ENCODE assay signal across 18 cellular contexts in genomic region chr5:32195265-32195664, GRCh38. TPM values are rescaled to one million over a fixed set of nuclear protein-coding genes. Genes with fewer than 3 reads are reported as not detected.
DNase-seq lines count a peak whose midpoint lies in the region; ATAC-seq, FAIRE-seq and TF ChIP-seq lines count a peak whose summit lies in the region.
"Had no signal": no experiment of that assay in that cellular context is flagged by ENCODE, and none has a peak within 500 bp of the region (broad histone marks: within the 10 kb centered on the region; RNA-seq: fewer than 3 reads in every experiment).

No MANE protein-coding gene starts in this region.

- peaks cover 0 to 2% (median 0%) of the 10 kb centered on the region in 9 donors for H3K9me3 Mint-ChIP-seq in naive thymus-derived CD8-positive, alpha-beta T cell
- H3K9me3 Mint-ChIP-seq: CD8-positive, alpha-beta memory T cell had no signal

- no peak for TF ChIP-seq CTCF in HEK293 (tag by site-specific recombination; IDR thresholded peaks at IDR 0.05)
- no peak for TF ChIP-seq CTCF in lower lobe of right lung (IDR thresholded peaks at IDR 0.05)
- TF ChIP-seq CTCF in HepG2 (CRISPR knock-in tag; IDR thresholded peaks at IDR 0.05) = no peak

- in situ Hi-C loops in HepG2 (cut with HindIII; ENCODE audit: extremely low pct_ligation_motif_present, low pct_unique_long_range_greater_than_20kb) = no loop called here

- TF ChIP-seq EP300 in HepG2 (IDR thresholded peaks at IDR 0.05; ENCODE audit: low read depth in 2 of 2, low read length in 2 of 2) = no peak
- no peak for TF ChIP-seq EP300 in HepG2 (CRISPR knock-in tag; IDR thresholded peaks at IDR 0.05; ENCODE audit: borderline replicate concordance)

- no peak overlapping the region for H3K27ac ChIP-seq in HEK293 (ENCODE audit: extremely low read depth, low read depth, low read length)
- no peak overlapping the region for H3K27ac ChIP-seq in lower lobe of right lung
- H3K27ac ChIP-seq in aorta (ENCODE audit: low read depth in 1 of 2, low read length in 2 of 2) = no peak overlapping the region
- no peak overlapping the region for H3K27ac ChIP-seq in HepG2 (ENCODE audit: extremely low read length, insufficient read depth, low read length)

- no peaks in the 10 kb centered on the region for H3K79me2 ChIP-seq in HepG2 (ENCODE audit: insufficient read depth, low read length)

- H3K4me3 Mint-ChIP-seq in naive thymus-derived CD8-positive, alpha-beta T cell = no peak overlapping the region
- H3K4me3 Mint-ChIP-seq: CD4-positive, CD25-positive, alpha-beta regulatory T cell; CD8-positive, alpha-beta memory T cell had no signal

- peaks cover 0 to 2% (median 0%) of the 10 kb centered on the region in 3 donors for H3K36me3 Mint-ChIP-seq in naive thymus-derived CD8-positive, alpha-beta T cell
- H3K36me3 Mint-ChIP-seq: CD4-positive, CD25-positive, alpha-beta regulatory T cell; CD8-positive, alpha-beta memory T cell had no signal

- no peaks in the 10 kb centered on the region for H4K20me1 ChIP-seq in HepG2 (ENCODE audit: insufficient read depth, low read length)

- peak; percentile 99 for DNase-seq in DMS79 (lab: John Stamatoyannopoulos, UW)
- DNase-seq in NCI-H524 treated with DMSO at 0.1 percent for 48 hours (lab: John Stamatoyannopoulos, UW) = peak; percentile 89
- no peak for DNase-seq in lower lobe of right lung
- DNase-seq in naive thymus-derived CD8-positive, alpha-beta T cell = no peak
- no peak for DNase-seq in aorta
- no peak for DNase-seq in HepG2 (ENCODE audit: low spot score)
- DNase-seq: BE2C; C1 segment of cervical spinal cord; CD4-positive, CD25-positive, alpha-beta regulatory T cell; CD8-positive, alpha-beta memory T cell; COR-L47; DMS 273 treated with DMSO at 0.1 percent for 48 hours; DMS53; GDM1 had no signal

- no peak for TF ChIP-seq RAD21 in HepG2 (CRISPR knock-in tag; IDR thresholded peaks at IDR 0.05)

- H3K9me3 ChIP-seq in HEK293 (ENCODE audit: control insufficient read depth, insufficient read depth, low read depth, low read length) (no peaks in the 10 kb centered on the region), lower lobe of right lung (no peaks in the 10 kb centered on the region), aorta (ENCODE audit: control insufficient read depth, low read length) (no peaks in the 10 kb centered on the region), HepG2 (ENCODE audit: low read length) (no peaks in the 10 kb centered on the region)
- H3K9me3 ChIP-seq: BE2C, HAP-1 had no signal

- H3K4me1 Mint-ChIP-seq in naive thymus-derived CD8-positive, alpha-beta T cell = peaks cover 0 to 9% (median 3%) of the 10 kb centered on the region in 4 donors
- H3K4me1 Mint-ChIP-seq: CD4-positive, CD25-positive, alpha-beta regulatory T cell; CD8-positive, alpha-beta memory T cell had no signal

- H3K36me3 ChIP-seq in HEK293 (ENCODE audit: control insufficient read depth in 2 of 2, insufficient read depth in 1 of 2, low read length in 2 of 2) (no peaks in the 10 kb centered on the region; a peak in 1 of 3 replicates), lower lobe of right lung (no peaks in the 10 kb centered on the region), aorta (ENCODE audit: control insufficient read depth in 1 of 2, insufficient read depth in 2 of 2, low read length in 1 of 2) (no peaks in the 10 kb centered on the region), HepG2 (replicated peaks in 1 of 2; ENCODE audit: control insufficient read depth in 1 of 2, insufficient read depth in 2 of 2, low read length in 2 of 2) (no peaks in the 10 kb centered on the region)
- H3K36me3 ChIP-seq: BE2C, HAP-1 had no signal

- WGBS in aorta, 2 donors = 96 to 98% methylated on average over 5 of the region's 5 CpGs
- 92% methylated on average over 5 of the region's 5 CpGs for WGBS in HepG2 (ENCODE audit: low lambda C conversion rate)

- no TSS peak for BruUV-seq in HepG2 (replicated peaks; lab: Mats Ljungman, UMichigan)

- POLR2A ChIA-PET in HEK293 (lab: Yijun Ruan, JAX) (no interaction called here), HepG2 (lab: Yijun Ruan, JAX) (no interaction called here)
- POLR2A ChIA-PET in naive thymus-derived CD8-positive, alpha-beta T cell (lab: Charles Lee) = no interaction called here

- H3K4me2 ChIP-seq in HepG2 (ENCODE audit: low read depth, low read length) = no peak overlapping the region

- intact Hi-C loops in lower lobe of right lung (cut with DNase I) (no loop called here), aorta (cut with DNase I) (no loop called here), HepG2 (cut with micrococcal nuclease; ENCODE audit: unreplicated experiment) (no loop called here)

- H3K4me1 ChIP-seq in HEK293 (ENCODE audit: control insufficient read depth, insufficient read depth, low read length) = peaks cover 11% of the 10 kb centered on the region
- peaks cover 19% of the 10 kb centered on the region for H3K4me1 ChIP-seq in lower lobe of right lung
- H3K4me1 ChIP-seq in aorta (ENCODE audit: control insufficient read depth in 1 of 2, insufficient read depth in 2 of 2, low read length in 2 of 2) = no peaks in the 10 kb centered on the region
- peaks cover 11% of the 10 kb centered on the region for H3K4me1 ChIP-seq in HepG2 (ENCODE audit: insufficient read depth, low read length)
- H3K4me1 ChIP-seq: BE2C had no signal

- no peak overlapping the region for H3K27ac Mint-ChIP-seq in naive thymus-derived CD8-positive, alpha-beta T cell

- FAIRE-seq in HepG2 (lab: Jason Lieb, UNC) = no peak
- FAIRE-seq: GM19239 had no signal

- H3K27me3 Mint-ChIP-seq in naive thymus-derived CD8-positive, alpha-beta T cell = peaks cover 7 to 15% (median 10%) of the 10 kb centered on the region in 5 donors

- ATAC-seq in lower lobe of right lung (peak; percentile 59 to 71), aorta (ENCODE audit: low FRiP score) (no peak), HepG2 (no peak), GM18517 (IDR thresholded peaks at IDR 0.05; ENCODE audit: unreplicated experiment) (no peak)
- no peak for ATAC-seq in naive thymus-derived CD8-positive, alpha-beta T cell

- no peak overlapping the region for H3K9ac ChIP-seq in HepG2 (ENCODE audit: insufficient read depth, low read depth, low read length)

- CTCF ChIA-PET in HEK293 (lab: Yijun Ruan, JAX) (no interaction called here), HepG2 (lab: Yijun Ruan, JAX; ENCODE audit: low intra/inter-chr PET ratio, low total read pairs) (no interaction called here)

- H3K27me3 ChIP-seq in lower lobe of right lung (ENCODE audit: low read depth) (no peaks in the 10 kb centered on the region), aorta (ENCODE audit: control insufficient read depth in 1 of 2, insufficient read depth in 2 of 2, low read length in 1 of 2) (no peaks in the 10 kb centered on the region), HepG2 (ENCODE audit: control insufficient read depth in 1 of 2, insufficient read depth in 2 of 2, low read length in 2 of 2) (no peaks in the 10 kb centered on the region)
- H3K27me3 ChIP-seq: BE2C had no signal

- TF ChIP-seq POLR2A in HepG2 (IDR thresholded peaks at IDR 0.05; ENCODE audit: insufficient read depth in 1 of 2, low read depth in 2 of 2, low read length in 2 of 2) = no peak

- no peak overlapping the region for H2AFZ ChIP-seq in HepG2 (ENCODE audit: low read length)

- H3K4me3 ChIP-seq in HEK293 (ENCODE audit: low read depth, low read length) (no peak overlapping the region), lower lobe of right lung (no peak overlapping the region), aorta (ENCODE audit: low read length in 2 of 2) (no peak overlapping the region), HepG2 (replicated peaks in 1 of 3; ENCODE audit: insufficient read depth in 1 of 3, low read depth in 2 of 3, low read length in 3 of 3) (no peak overlapping the region)
- H3K4me3 ChIP-seq: HAP-1 had no signal

TF ChIP-seq in HEK293, 187 proteins besides CTCF, POLR2A, EP300 and RAD21 (continues in another document):
- TF ChIP-seq ZNF792 (tag by site-specific recombination; IDR thresholded peaks at IDR 0.05) (no peak), ZNF626 (tag by site-specific recombination; IDR thresholded peaks at IDR 0.05) (no peak)

RNA-seq across cellular contexts. Expression of gene GOLPH3, which starts 21.1 kb away (rescaled TPM):
- total RNA-seq in lower lobe of right lung (99.0 TPM), aorta (10 to 100 TPM; 84.9 to 92.0 TPM), HepG2 (2016; rRNA removed; fragmentation: Illumina TruSeq; extraction: Trizol) (84.5 and 102 TPM in 2 replicates)
- total RNA-seq in naive thymus-derived CD8-positive, alpha-beta T cell = 10 to 100 TPM; 63.7 to 65.7 TPM
- polyA plus RNA-seq in naive thymus-derived CD8-positive, alpha-beta T cell = 10 to 100 TPM; 64.0 to 88.0 (median 74.3) TPM
- polyA plus RNA-seq in aorta (10 to 100 TPM; 57.0 to 63.2 TPM), HepG2 (2011; rRNA removed) (52.5 and 59.5 TPM in 2 replicates)
- total RNA-seq in HepG2 (2016; cell fraction: cytosol; rRNA removed; fragmentation: Illumina TruSeq; extraction: Trizol; ENCODE audit: low read depth) = 20.7 and 21.6 TPM in 2 replicates
- 86.0 and 93.9 TPM in 2 replicates for total RNA-seq in HepG2 (2016; cell fraction: insoluble cytoplasmic fraction; rRNA removed; fragmentation: Illumina TruSeq; extraction: Trizol)
- total RNA-seq in HepG2 (2016; cell fraction: membrane; rRNA removed; fragmentation: Illumina TruSeq; extraction: Trizol) = 76.0 and 82.4 TPM in 2 replicates
- 42.1 and 43.2 TPM in 2 replicates for total RNA-seq in HepG2 (2016; cell fraction: nucleus; rRNA removed; fragmentation: Illumina TruSeq; extraction: Trizol)
- 36.8 and 52.8 TPM in 2 replicates for polyA plus RNA-seq in HepG2 (2011; cell fraction: cytosol; rRNA removed)
- polyA plus RNA-seq in HepG2 (2011; cell fraction: nucleus; rRNA removed) = 22.0 TPM in 2 replicates
- 57.7 and 69.6 TPM in 2 replicates for polyA plus RNA-seq in HepG2 (2012)
- 12.8 and 16.5 TPM in 2 replicates for polyA plus RNA-seq in HepG2 (2016; cell fraction: cytosol; fragmentation: Illumina TruSeq; extraction: Trizol; ENCODE audit: low read depth)
- polyA plus RNA-seq in HepG2 (2016; cell fraction: insoluble cytoplasmic fraction; fragmentation: Illumina TruSeq; extraction: Trizol; ENCODE audit: low read depth) = 135 and 138 TPM in 2 replicates
- 56.5 and 60.8 TPM in 2 replicates for polyA plus RNA-seq in HepG2 (2016; cell fraction: membrane; fragmentation: Illumina TruSeq; extraction: Trizol; ENCODE audit: low read depth)
- 72.8 and 76.3 TPM in 2 replicates for polyA plus RNA-seq in HepG2 (2016; cell fraction: nucleus; fragmentation: Illumina TruSeq; extraction: Trizol; ENCODE audit: insufficient read depth, low read depth)
- polyA minus RNA-seq in HepG2 (2011; rRNA and poly(A)+ RNA removed; ENCODE audit: low replicate concordance) = 91.4 and 138 TPM in 2 replicates
- 69.1 and 70.2 TPM in 2 replicates for polyA minus RNA-seq in HepG2 (2011; cell fraction: cytosol; rRNA and poly(A)+ RNA removed)
- polyA minus RNA-seq in HepG2 (2011; cell fraction: nucleus; rRNA and poly(A)+ RNA removed) = 52.3 and 58.3 TPM in 2 replicates

Comparison
In these comparisons a context has a peak if more than half of its experiments do, and no peak if none do; other contexts are left out.
1. DNase-seq: peak in DMS79 (single experiment) and NCI-H524 treated with DMSO at 0.1 percent for 48 hours (single experiment); none in lower lobe of right lung (single experiment), naive thymus-derived CD8-positive, alpha-beta T cell (0 of 10), aorta (0 of 2) and HepG2 (single experiment).
2. ATAC-seq: peak in lower lobe of right lung (2 of 2); none in naive thymus-derived CD8-positive, alpha-beta T cell (0 of 2), aorta (single experiment), HepG2 (single experiment) and GM18517 (single experiment).